Comparison of ENCODE assay signal across 20 cellular contexts in the genomic region with DNA sequence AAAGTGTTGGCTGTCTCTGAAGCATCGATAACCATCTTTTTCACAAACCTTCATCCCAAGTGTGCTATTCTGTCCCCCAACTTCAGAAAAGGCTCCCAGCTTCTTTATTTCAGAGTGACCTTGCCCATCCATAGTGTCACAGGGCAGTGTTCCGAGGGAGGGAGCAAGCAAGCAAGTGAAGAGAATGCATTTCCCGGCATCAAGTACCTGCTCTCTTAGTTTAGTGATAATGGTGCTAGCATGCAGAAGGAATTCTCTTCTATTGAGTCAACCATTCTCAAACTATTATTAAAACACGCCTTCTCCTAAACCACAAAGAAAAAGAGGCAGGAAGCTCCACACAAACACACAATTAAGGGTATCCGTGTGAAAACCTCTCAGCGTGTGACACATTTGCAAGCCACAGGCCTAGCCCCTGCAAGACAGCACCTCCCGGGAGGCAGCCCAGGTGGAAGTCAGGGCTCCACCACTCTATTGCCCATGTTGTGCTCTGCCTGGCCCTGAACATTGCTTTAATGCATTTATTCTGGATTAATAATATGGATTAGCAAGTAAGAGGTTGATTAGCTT.
DNase-seq lines count a peak whose midpoint lies in the region; ATAC-seq and TF ChIP-seq lines count a peak whose summit lies in the region.
"Had no signal": no experiment of that assay in that cellular context is flagged by ENCODE, and none has a peak within 500 bp of the region (broad histone marks: within the 10 kb centered on the region; RNA-seq: fewer than 3 reads in every experiment).

No MANE protein-coding gene starts in this region.

- no peaks in the 10 kb centered on the region for H3K36me3 ChIP-seq in GM23338 (ENCODE audit: insufficient read depth)
- H3K36me3 ChIP-seq in HUES64 (ENCODE audit: insufficient read depth, low read length), result no peaks in the 10 kb centered on the region
- H3K36me3 ChIP-seq in mesendoderm (ENCODE audit: control insufficient read depth, insufficient read depth, low read length), result no peaks in the 10 kb centered on the region
- H3K36me3 ChIP-seq: SJSA1 had no signal

- H3K4me1 Mint-ChIP-seq in GM23338 (peaks cover 38% of the 10 kb centered on the region), T-cell (no peaks in the 10 kb centered on the region)
- H3K4me1 Mint-ChIP-seq: CD4-positive, CD25-positive, alpha-beta regulatory T cell had no signal

- H3K36me3 Mint-ChIP-seq in GM23338 (ENCODE audit: low read depth), result peaks cover 17% of the 10 kb centered on the region
- no peaks in the 10 kb centered on the region for H3K36me3 Mint-ChIP-seq in T-cell
- H3K36me3 Mint-ChIP-seq: CD4-positive, CD25-positive, alpha-beta regulatory T cell had no signal

- peak overlapping the region; percentile 33; the same call in 2 of the 3 replicates for H3K4me3 Mint-ChIP-seq in GM23338
- no peak overlapping the region for H3K4me3 Mint-ChIP-seq in T-cell
- H3K4me3 Mint-ChIP-seq: CD4-positive, CD25-positive, alpha-beta regulatory T cell; T-helper 1 cell treated with Interleukin-12 subunit alpha and Interleukin-12 subunit beta and Interleukin-4 antibody, amounts not matched to agents 30 μg/mL and 1 μg/mL, for 36 hours had no signal

- no peak overlapping the region for H3K4ac ChIP-seq in mesendoderm (ENCODE audit: low read depth, low read length)

- no peaks in the 10 kb centered on the region for H3K27me3 ChIP-seq in GM23338 (ENCODE audit: insufficient read depth)
- H3K27me3 ChIP-seq in HUES64 (ENCODE audit: insufficient read depth, low read length), result no peaks in the 10 kb centered on the region
- H3K27me3 ChIP-seq in mesendoderm (ENCODE audit: insufficient read depth, low read length, poor library complexity), result no peaks in the 10 kb centered on the region
- H3K27me3 ChIP-seq: SJSA1 had no signal

- no peaks in the 10 kb centered on the region for H3K79me1 ChIP-seq in mesendoderm (ENCODE audit: low read length)

- H2BK5ac ChIP-seq in mesendoderm (ENCODE audit: low read length), result no peak overlapping the region

- H3K9ac ChIP-seq in HUES64 (ENCODE audit: low read depth, low read length) (no peak overlapping the region), mesendoderm (ENCODE audit: low read length) (no peak overlapping the region)

- CTCF ChIA-PET in T-cell (lab: Charles Lee), result interaction anchor here in 1 of 2 donors (0.6 kb wide), 1 partner anchor 951 kb away, joined by 3 read pairs; no protein-coding TSS in a partner anchor

- H3K79me2 ChIP-seq in GM23338 (replicated peaks; ENCODE audit: insufficient read depth) (no peaks in the 10 kb centered on the region), mesendoderm (ENCODE audit: control insufficient read depth, insufficient read depth, low read length) (no peaks in the 10 kb centered on the region)

- H3K4me1 ChIP-seq in GM23338 (ENCODE audit: insufficient read depth) (no peaks in the 10 kb centered on the region; the same call in 1 of the 2 replicates), HUES64 (ENCODE audit: insufficient read depth, low read length) (peaks cover 20% of the 10 kb centered on the region), mesendoderm (ENCODE audit: control insufficient read depth, low read depth, low read length) (peaks cover 6% of the 10 kb centered on the region)
- H3K4me1 ChIP-seq: Caco-2, SJSA1 had no signal

- H3K27ac ChIP-seq in GM23338 (ENCODE audit: low read depth) (no peak overlapping the region), HUES64 (ENCODE audit: low read depth, low read length) (peak overlapping the region; percentile 15; the same call in 1 of the 2 replicates), mesendoderm (ENCODE audit: low read depth, low read length) (no peak overlapping the region)
- H3K27ac ChIP-seq: SJSA1 had no signal

- no peak overlapping the region for H3K18ac ChIP-seq in mesendoderm (ENCODE audit: low read length)

- H3K27ac Mint-ChIP-seq in GM23338 (0 out of 2 replicates have a peak overlapping the region, but pooled peaks have one; percentile 22), T-cell (no peak overlapping the region)
- H3K27ac Mint-ChIP-seq: CD4-positive, CD25-positive, alpha-beta regulatory T cell; T-helper 1 cell treated with Interleukin-12 subunit alpha and Interleukin-12 subunit beta and Interleukin-4 antibody, amounts not matched to agents 30 μg/mL and 1 μg/mL, for 36 hours had no signal

- H3K9me2 ChIP-seq in GM23338 (ENCODE audit: insufficient read depth), result no peaks in the 10 kb centered on the region

- no peak overlapping the region for H2BK120ac ChIP-seq in mesendoderm (ENCODE audit: low read depth, low read length)

- DNase-seq in GM23338 (ENCODE audit: low spot score) (no peak), astrocyte of the hippocampus (ENCODE audit: low read depth, low spot score) (peak; percentile 42), mesendoderm (peak; percentile 65), T-cell (no peak), NCI-H82 treated with DMSO at 0.1 percent for 48 hours (lab: John Stamatoyannopoulos, UW; ENCODE audit: unreplicated experiment) (no peak)
- no peak for DNase-seq in stimulated activated naive CD8-positive, alpha-beta T cell treated with anti-CD3 and anti-CD28 coated beads, Interleukin-15, Interleukin-2, amounts not matched to agents 100 U/mL and 50 U/mL, for 24 hours
- DNase-seq: Caco-2; CD4-positive, CD25-positive, alpha-beta regulatory T cell; DMS 273 treated with DMSO at 0.1 percent for 48 hours; DMS79 treated with DMSO at 0.1 percent for 48 hours; MM.1S; NCI-H1048; NCI-H2029 treated with DMSO at 0.1 percent for 48 hours; NCI-H748 treated with DMSO at 0.1 percent for 48 hours had no signal

- H3F3A ChIP-seq in GM23338 (replicated peaks; ENCODE audit: low read depth), result no peaks in the 10 kb centered on the region

- H3K27me3 Mint-ChIP-seq in GM23338 (ENCODE audit: insufficient read depth, low read depth, poor library complexity), result peaks cover 6% of the 10 kb centered on the region
- peaks cover 14 to 20% of the 10 kb centered on the region in 2 donors for H3K27me3 Mint-ChIP-seq in T-cell

- no peak overlapping the region for H4K8ac ChIP-seq in mesendoderm (ENCODE audit: low read depth, low read length)

- WGBS in HUES64, result 17% methylated on average over 7 of the region's 7 CpGs
- WGBS in mesendoderm (ENCODE audit: extremely low coverage, insufficient coverage, low lambda C conversion rate), result no CpG with 5 or more reads among the region's 7 CpGs

- TF ChIP-seq CTCF in GM23338 (conservative IDR thresholded peaks at IDR 0.05; ENCODE audit: low read depth in 2 of 2), result no peak

- no peak overlapping the region for H2AFZ ChIP-seq in GM23338

- H2BK15ac ChIP-seq in mesendoderm (replicated peaks; ENCODE audit: low read depth), result no peak overlapping the region

- H3K9me3 ChIP-seq in HUES64 (ENCODE audit: insufficient read depth, low read depth, low read length), result no peaks in the 10 kb centered on the region
- H3K9me3 ChIP-seq: Caco-2, SJSA1 had no signal

- H4K5ac ChIP-seq in mesendoderm (ENCODE audit: low read length), result no peak overlapping the region

- POLR2A ChIA-PET in T-cell (lab: Charles Lee), result no interaction called here

- H3K9me3 Mint-ChIP-seq in GM23338 (peaks cover 78% of the 10 kb centered on the region), T-cell (peaks cover 0 to 4% (median 0%) of the 10 kb centered on the region in 3 donors)
- H3K9me3 Mint-ChIP-seq: T-helper 1 cell treated with Interleukin-12 subunit alpha and Interleukin-12 subunit beta and Interleukin-4 antibody, amounts not matched to agents 30 μg/mL and 1 μg/mL, for 36 hours had no signal

- H3K4me3 ChIP-seq in GM23338 (no peak overlapping the region), HUES64 (ENCODE audit: low read length) (no peak overlapping the region), mesendoderm (ENCODE audit: low read length) (no peak overlapping the region)
- H3K4me3 ChIP-seq: K562, SJSA1 had no signal

- H3K4me2 ChIP-seq in GM23338 (0 out of 2 replicates have a peak overlapping the region, but pooled peaks have one; percentile 20), mesendoderm (ENCODE audit: low read length) (no peak overlapping the region)

- no peak overlapping the region for H3K56ac ChIP-seq in mesendoderm (ENCODE audit: low read length)

- no peak overlapping the region for H2AK5ac ChIP-seq in mesendoderm (ENCODE audit: low read length)

- peak; percentile 94 for ATAC-seq in GM23338
- no peak for ATAC-seq in T-cell (replicated peaks in 1 of 4)
- ATAC-seq in stimulated activated naive CD8-positive, alpha-beta T cell treated with anti-CD3 and anti-CD28 coated beads, Interleukin-15, Interleukin-2, amounts not matched to agents 100 U/mL and 50 U/mL, for 24 hours, result no peak
- ATAC-seq: HepG2, K562, Right ventricle myocardium inferior had no signal

- H4K20me1 ChIP-seq in GM23338 (replicated peaks; ENCODE audit: insufficient read depth), result no peaks in the 10 kb centered on the region

- H3K23ac ChIP-seq in mesendoderm (ENCODE audit: low read length), result no peak overlapping the region

TF ChIP-seq in GM23338, 12 proteins besides CTCF, POLR2A, EP300 and RAD21 (continues in another document):
- no peak for TF ChIP-seq ZNF114 (CRISPR knock-in tag; IDR thresholded peaks at IDR 0.05)
- no peak for TF ChIP-seq ZNF331 (CRISPR knock-in tag; IDR thresholded peaks at IDR 0.05; ENCODE audit: low read depth)
- no peak for TF ChIP-seq NANOG (IDR thresholded peaks at IDR 0.05; ENCODE audit: borderline replicate concordance)
- TF ChIP-seq STAT1 (IDR thresholded peaks at IDR 0.05; ENCODE audit: unreplicated experiment), result no peak
- TF ChIP-seq CREB1 (CRISPR knock-in tag; IDR thresholded peaks at IDR 0.05; ENCODE audit: low read depth), result no peak
- TF ChIP-seq JUNB (IDR thresholded peaks at IDR 0.05; ENCODE audit: unreplicated experiment), result no peak
- TF ChIP-seq ETS1 (IDR thresholded peaks at IDR 0.05), result no peak
- no peak for TF ChIP-seq EZH2phosphoT487 (IDR thresholded peaks at IDR 0.05; ENCODE audit: unreplicated experiment)
- TF ChIP-seq POLR2AphosphoS5 (IDR thresholded peaks at IDR 0.05; ENCODE audit: low read depth), result no peak
- TF ChIP-seq EZH2 (IDR thresholded peaks at IDR 0.05; ENCODE audit: low read depth, unreplicated experiment), result no peak

Comparison
In these comparisons a context has a peak if more than half of its experiments do, and no peak if none do; other contexts are left out.
1. DNase-seq: peak in astrocyte of the hippocampus (single experiment) and mesendoderm (single experiment); none in GM23338 (single experiment), T-cell (0 of 34), stimulated activated naive CD8-positive, alpha-beta T cell treated with anti-CD3 and anti-CD28 coated beads, Interleukin-15, Interleukin-2, amounts not matched to agents 100 U/mL and 50 U/mL, for 24 hours (single experiment) and NCI-H82 treated with DMSO at 0.1 percent for 48 hours (single experiment).